Comparison of ENCODE assay signal across 10 cellular contexts in genomic region chr12:126936181-126936851, GRCh38.
A peak's percentile ranks its signal among the peaks of the same experiment; 100 is the strongest.
DNase-seq lines count a peak whose midpoint lies in the region; ATAC-seq, FAIRE-seq and TF ChIP-seq lines count a peak whose summit lies in the region.
"Had no signal": no experiment of that assay in that cellular context is flagged by ENCODE, and none has a peak within 500 bp of the region (broad histone marks: within the 10 kb centered on the region; RNA-seq: fewer than 3 reads in every experiment).

No MANE protein-coding gene starts in this region.

- CTCF ChIA-PET in HepG2 (lab: Yijun Ruan, JAX; ENCODE audit: low intra/inter-chr PET ratio, low total read pairs), result no interaction called here

- no peak overlapping the region for H2AFZ ChIP-seq in HepG2 (ENCODE audit: low read length)

- H3K4me1 ChIP-seq in liver (ENCODE audit: control insufficient read depth in 4 of 4, insufficient read depth in 4 of 4, low read length in 3 of 4) (peaks cover 0 to 11% (median 4%) of the 10 kb centered on the region in 4 donors), HepG2 (ENCODE audit: insufficient read depth, low read length) (no peaks in the 10 kb centered on the region), SJCRH30 (no peaks in the 10 kb centered on the region), right cardiac atrium (ENCODE audit: control insufficient read depth, insufficient read depth, low read length) (no peaks in the 10 kb centered on the region)

- TF ChIP-seq CTCF in liver (IDR thresholded peaks at IDR 0.05; ENCODE audit: low read depth, low read length, missing input control) (no peak), HepG2 (CRISPR knock-in tag; IDR thresholded peaks at IDR 0.05) (no peak)

- no peak for FAIRE-seq in HepG2 (lab: Jason Lieb, UNC)

- WGBS in liver, result 42% methylated on average over 11 of the region's 11 CpGs
- 3% methylated on average over 9 of the region's 11 CpGs for WGBS in HepG2 (ENCODE audit: low lambda C conversion rate)
- 46% methylated on average over 11 of the region's 11 CpGs for WGBS in right cardiac atrium

- ATAC-seq in HepG2, result no peak
- peak; percentile 91 for ATAC-seq in right cardiac atrium
- ATAC-seq in stimulated activated naive CD8-positive, alpha-beta T cell treated with anti-CD3 and anti-CD28 coated beads, Interleukin-15, Interleukin-2, amounts not matched to agents 100 U/mL and 50 U/mL, for 24 hours, result no peak
- no peak for ATAC-seq in HG02588 (IDR thresholded peaks at IDR 0.05; ENCODE audit: unreplicated experiment)
- ATAC-seq: activated T-helper 17 cell treated with anti-CD3 and anti-CD28 coated beads, Interleukin-2, amount 50 U/mL, for 72 hours had no signal

- H3K9ac ChIP-seq in liver (ENCODE audit: low read depth in 1 of 2, low read length in 2 of 2) (no peak overlapping the region), HepG2 (ENCODE audit: insufficient read depth, low read depth, low read length) (no peak overlapping the region)
- H3K9ac ChIP-seq: BLaER1 treated with 17β-estradiol and CSF1 and Interleukin-3, amounts not matched to agents 10 nM and 100 nM had no signal

- no peak overlapping the region for H3K27ac ChIP-seq in liver (ENCODE audit: low read depth in 1 of 2, low read length in 2 of 2)
- H3K27ac ChIP-seq in HepG2 (ENCODE audit: extremely low read length, insufficient read depth, low read length), result no peak overlapping the region
- H3K27ac ChIP-seq in SJCRH30, result no peak overlapping the region
- H3K27ac ChIP-seq in right cardiac atrium (ENCODE audit: low read length), result no peak overlapping the region
- H3K27ac ChIP-seq: BLaER1 treated with 17β-estradiol and CSF1 and Interleukin-3, amounts not matched to agents 10 nM and 100 nM had no signal

- H3K36me3 ChIP-seq in liver (ENCODE audit: control insufficient read depth in 4 of 4, insufficient read depth in 3 of 4, low read depth in 1 of 4, low read length in 3 of 4) (no peaks in the 10 kb centered on the region), HepG2 (replicated peaks in 1 of 2; ENCODE audit: control insufficient read depth in 1 of 2, insufficient read depth in 2 of 2, low read length in 2 of 2) (no peaks in the 10 kb centered on the region), SJCRH30 (no peaks in the 10 kb centered on the region)
- H3K36me3 ChIP-seq: BLaER1 treated with 17β-estradiol and CSF1 and Interleukin-3, amounts not matched to agents 10 nM and 100 nM had no signal

- peaks cover 0 to 4% (median under 1%) of the 10 kb centered on the region in 4 donors for H3K9me3 ChIP-seq in liver (ENCODE audit: control insufficient read depth in 4 of 4, low read length in 3 of 4)
- peaks cover 49% of the 10 kb centered on the region for H3K9me3 ChIP-seq in HepG2 (ENCODE audit: low read length)
- no peaks in the 10 kb centered on the region for H3K9me3 ChIP-seq in SJCRH30 (replicated peaks)
- no peaks in the 10 kb centered on the region for H3K9me3 ChIP-seq in right cardiac atrium (ENCODE audit: control insufficient read depth, low read length)

- no peaks in the 10 kb centered on the region for H3K27me3 ChIP-seq in liver (ENCODE audit: control insufficient read depth in 4 of 4, insufficient read depth in 4 of 4, low read length in 3 of 4)
- no peaks in the 10 kb centered on the region for H3K27me3 ChIP-seq in HepG2 (ENCODE audit: control insufficient read depth in 1 of 2, insufficient read depth in 2 of 2, low read length in 2 of 2)
- H3K27me3 ChIP-seq in SJCRH30, result no peaks in the 10 kb centered on the region
- H3K27me3 ChIP-seq in right cardiac atrium (ENCODE audit: control insufficient read depth, insufficient read depth), result no peaks in the 10 kb centered on the region
- H3K27me3 ChIP-seq: BLaER1 treated with 17β-estradiol and CSF1 and Interleukin-3, amounts not matched to agents 10 nM and 100 nM had no signal

- no TSS peak for BruUV-seq in HepG2 (replicated peaks; lab: Mats Ljungman, UMichigan)

- TF ChIP-seq EP300 in HepG2 (IDR thresholded peaks at IDR 0.05; ENCODE audit: low read depth in 2 of 2, low read length in 2 of 2) (no peak), HepG2 (CRISPR knock-in tag; IDR thresholded peaks at IDR 0.05; ENCODE audit: borderline replicate concordance) (no peak)

- DNase-seq in HepG2 (ENCODE audit: low spot score) (no peak), SJCRH30 (peak; percentile 9 to 11), right cardiac atrium (peak; percentile 58 to 81 (median 76)), ureter (ENCODE audit: low spot score) (peak; percentile 53), NCI-H1436 treated with DMSO at 0.1 percent for 48 hours (lab: John Stamatoyannopoulos, UW) (no peak)
- DNase-seq in stimulated activated naive CD8-positive, alpha-beta T cell treated with anti-CD3 and anti-CD28 coated beads, Interleukin-15, Interleukin-2, amounts not matched to agents 100 U/mL and 50 U/mL, for 24 hours, result no peak

- in situ Hi-C loops in HepG2 (cut with HindIII; ENCODE audit: extremely low pct_ligation_motif_present, low pct_unique_long_range_greater_than_20kb), result no loop called here

- TF ChIP-seq RAD21 in liver (IDR thresholded peaks at IDR 0.05) (no peak), HepG2 (CRISPR knock-in tag; IDR thresholded peaks at IDR 0.05) (no peak)

- intact Hi-C loops in HepG2 (cut with micrococcal nuclease; ENCODE audit: unreplicated experiment) (no loop called here), right cardiac atrium (cut with DNase I) (no loop called here)

- H4K20me1 ChIP-seq in HepG2 (ENCODE audit: insufficient read depth, low read length), result no peaks in the 10 kb centered on the region
- H4K20me1 ChIP-seq: BLaER1 treated with 17β-estradiol and CSF1 and Interleukin-3, amounts not matched to agents 10 nM and 100 nM had no signal

- H3K4me3 ChIP-seq in liver (ENCODE audit: low read depth in 1 of 3, low read length in 3 of 3) (no peak overlapping the region), HepG2 (replicated peaks in 1 of 3; ENCODE audit: insufficient read depth in 1 of 3, low read depth in 2 of 3, low read length in 3 of 3) (no peak overlapping the region), SJCRH30 (no peak overlapping the region), right cardiac atrium (ENCODE audit: low read length) (no peak overlapping the region)
- H3K4me3 ChIP-seq: BLaER1 treated with 17β-estradiol and CSF1 and Interleukin-3, amounts not matched to agents 10 nM and 100 nM had no signal

- H3K4me2 ChIP-seq in HepG2 (ENCODE audit: low read depth, low read length), result no peak overlapping the region
- H3K4me2 ChIP-seq: BLaER1 treated with 17β-estradiol and CSF1 and Interleukin-3, amounts not matched to agents 10 nM and 100 nM had no signal

- TF ChIP-seq POLR2A in HepG2 (IDR thresholded peaks at IDR 0.05; ENCODE audit: insufficient read depth in 1 of 2, low read depth in 2 of 2, low read length in 2 of 2), result no peak

- POLR2A ChIA-PET in HepG2 (lab: Yijun Ruan, JAX), result no interaction called here

- H3K79me2 ChIP-seq in HepG2 (ENCODE audit: insufficient read depth, low read length), result no peaks in the 10 kb centered on the region

TF ChIP-seq in liver, 16 proteins besides CTCF, POLR2A, EP300 and RAD21 (continues in another document):
- TF ChIP-seq FOXA2 (IDR thresholded peaks at IDR 0.05) (no peak), FOXA1 (IDR thresholded peaks at IDR 0.05) (no peak), SP1 (IDR thresholded peaks at IDR 0.05) (no peak), YY1 (IDR thresholded peaks at IDR 0.05) (peak; percentile 53), MAX (IDR thresholded peaks at IDR 0.05) (peak; percentile 62), HNF4G (IDR thresholded peaks at IDR 0.05) (no peak), HNF4A (conservative IDR thresholded peaks at IDR 0.05) (peak; percentile 19 to 73), TAF1 (conservative IDR thresholded peaks at IDR 0.05) (no peak), JUND (IDR thresholded peaks at IDR 0.05) (peak; percentile 48 to 76), GABPA (IDR thresholded peaks at IDR 0.05 in 1 of 2, conservative IDR thresholded peaks at IDR 0.05 in 1 of 2) (peak in 1 of 2 donors; percentile 17), RXRA (IDR thresholded peaks at IDR 0.05) (peak in 1 of 2 donors; percentile 59), NR2F2 (IDR thresholded peaks at IDR 0.05) (no peak), ATF3 (IDR thresholded peaks at IDR 0.05) (peak; percentile 38)

TF ChIP-seq in HepG2, 621 proteins besides CTCF, POLR2A, EP300 and RAD21:
- TF ChIP-seq STAT5B (CRISPR knock-in tag; IDR thresholded peaks at IDR 0.05), result no peak
- TF ChIP-seq KLF13 (CRISPR knock-in tag; IDR thresholded peaks at IDR 0.05), result no peak
- TF ChIP-seq KDM5A (IDR thresholded peaks at IDR 0.05; ENCODE audit: borderline replicate concordance, low read length), result no peak
- TF ChIP-seq HNF4A (CRISPR knock-in tag; IDR thresholded peaks at IDR 0.05), result no peak
- TF ChIP-seq ATF4 (CRISPR knock-in tag; IDR thresholded peaks at IDR 0.05), result no peak
- no peak for TF ChIP-seq TFE3 (CRISPR knock-in tag; IDR thresholded peaks at IDR 0.05)
- no peak for TF ChIP-seq FOXM1 (CRISPR knock-in tag; IDR thresholded peaks at IDR 0.05)
- no peak for TF ChIP-seq ZNF225 (CRISPR knock-in tag; IDR thresholded peaks at IDR 0.05)

Comparison
In these comparisons a context has a peak if more than half of its experiments do, and no peak if none do; other contexts are left out.
1. ATAC-seq: peak in right cardiac atrium (2 of 2); none in HepG2 (single experiment), stimulated activated naive CD8-positive, alpha-beta T cell treated with anti-CD3 and anti-CD28 coated beads, Interleukin-15, Interleukin-2, amounts not matched to agents 100 U/mL and 50 U/mL, for 24 hours (single experiment) and HG02588 (single experiment).
2. DNase-seq: peak in SJCRH30 (2 of 2), right cardiac atrium (3 of 3) and ureter (single experiment); none in HepG2 (single experiment), stimulated activated naive CD8-positive, alpha-beta T cell treated with anti-CD3 and anti-CD28 coated beads, Interleukin-15, Interleukin-2, amounts not matched to agents 100 U/mL and 50 U/mL, for 24 hours (single experiment) and NCI-H1436 treated with DMSO at 0.1 percent for 48 hours (single experiment).